21 cellular contexts compared by ENCODE assay signal in genomic region chr9:76007935-76008334, GRCh38.
"Had no signal": no experiment of that assay in that cellular context is flagged by ENCODE, and none has a peak within 500 bp of the region (broad histone marks: within the 10 kb centered on the region; RNA-seq: fewer than 3 reads in every experiment).

No MANE protein-coding gene starts in this region.

- H3K27me3 Mint-ChIP-seq: activated CD4-positive, alpha-beta memory T cell treated with anti-CD3 and anti-CD28 coated beads for 36 hours; activated CD8-positive, alpha-beta memory T cell treated with anti-CD3 and anti-CD28 coated beads, Interleukin-2, amount 10 ng/mL, durations not matched to agents 7 days and 5 days; brain; stimulated activated naive B cell treated with anti-CD40 and anti-IgM and Interleukin-4, amounts not matched to agents 10 μg/mL and 1 μg/mL and 100 μg/mL, for 72 hours had no signal

- H3K36me3 ChIP-seq: lower lobe of right lung, upper lobe of left lung had no signal

- H3K36me3 Mint-ChIP-seq: activated CD4-positive, alpha-beta memory T cell treated with anti-CD3 and anti-CD28 coated beads for 36 hours; activated CD8-positive, alpha-beta memory T cell treated with anti-CD3 and anti-CD28 coated beads, Interleukin-2, amount 10 ng/mL, durations not matched to agents 7 days and 5 days; brain; naive B cell; stimulated activated naive B cell treated with anti-CD40 and anti-IgM and Interleukin-4, amounts not matched to agents 10 μg/mL and 1 μg/mL and 100 μg/mL, for 72 hours had no signal

- H3K9me3 Mint-ChIP-seq: activated CD4-positive, alpha-beta memory T cell treated with anti-CD3 and anti-CD28 coated beads for 36 hours; brain; T-helper 2 cell treated with Interferon-gamma antibody and Interleukin-4, amounts not matched to agents 5 μg/mL and 100 μg/mL, for 36 hours had no signal

- DNase-seq: activated CD4-positive, alpha-beta memory T cell treated with anti-CD3 and anti-CD28 coated beads for 36 hours; activated CD4-positive, alpha-beta T cell treated with anti-CD3 and anti-CD28 coated beads for 1 hour; activated CD8-positive, alpha-beta memory T cell treated with anti-CD3 and anti-CD28 coated beads, Interleukin-2, amount 10 ng/mL, durations not matched to agents 7 days and 5 days; activated effector memory CD4-positive, alpha-beta T cell treated with anti-CD3 and anti-CD28 coated beads, Interleukin-2, amount 50 U/mL, for 16 hours; aorta; effector CD4-positive, alpha-beta T cell; foreskin fibroblast; kidney; mesendoderm; naive B cell; SIG-M5; SK-N-SH; small intestine; stimulated activated naive B cell treated with anti-CD40 and anti-IgM and Interleukin-4, amounts not matched to agents 10 μg/mL and 1 μg/mL and 100 μg/mL, for 72 hours had no signal

- H3K9me3 ChIP-seq: lower lobe of right lung, SK-N-SH, upper lobe of left lung had no signal

- H3K27ac ChIP-seq: lower lobe of right lung, upper lobe of left lung, VCaP had no signal

- H3K4me3 ChIP-seq: lower lobe of right lung, upper lobe of left lung had no signal

- H3K27ac Mint-ChIP-seq: activated CD4-positive, alpha-beta memory T cell treated with anti-CD3 and anti-CD28 coated beads for 36 hours; activated CD8-positive, alpha-beta memory T cell treated with anti-CD3 and anti-CD28 coated beads, Interleukin-2, amount 10 ng/mL, durations not matched to agents 7 days and 5 days; brain; stimulated activated naive B cell treated with anti-CD40 and anti-IgM and Interleukin-4, amounts not matched to agents 10 μg/mL and 1 μg/mL and 100 μg/mL, for 72 hours; T-helper 2 cell treated with Interferon-gamma antibody and Interleukin-4, amounts not matched to agents 5 μg/mL and 100 μg/mL, for 36 hours had no signal

- H3K4me3 Mint-ChIP-seq: activated CD4-positive, alpha-beta memory T cell treated with anti-CD3 and anti-CD28 coated beads for 36 hours; activated CD8-positive, alpha-beta memory T cell treated with anti-CD3 and anti-CD28 coated beads, Interleukin-2, amount 10 ng/mL, durations not matched to agents 7 days and 5 days; brain; naive B cell; stimulated activated naive B cell treated with anti-CD40 and anti-IgM and Interleukin-4, amounts not matched to agents 10 μg/mL and 1 μg/mL and 100 μg/mL, for 72 hours; T-helper 2 cell treated with Interferon-gamma antibody and Interleukin-4, amounts not matched to agents 5 μg/mL and 100 μg/mL, for 36 hours had no signal

- H3K27me3 ChIP-seq: upper lobe of left lung had no signal

- ATAC-seq: activated CD8-positive, alpha-beta memory T cell treated with anti-CD3 and anti-CD28 coated beads, Interleukin-2, amount 10 ng/mL, durations not matched to agents 7 days and 5 days; left lobe of liver; sciatic nerve; stimulated activated naive B cell treated with anti-CD40 and anti-IgM and Interleukin-4, amounts not matched to agents 10 μg/mL and 1 μg/mL and 100 μg/mL, for 72 hours had no signal

- H3K4me1 Mint-ChIP-seq: brain, naive B cell had no signal
